ENCODE assay signal across 15 cellular contexts in the genomic region with DNA sequence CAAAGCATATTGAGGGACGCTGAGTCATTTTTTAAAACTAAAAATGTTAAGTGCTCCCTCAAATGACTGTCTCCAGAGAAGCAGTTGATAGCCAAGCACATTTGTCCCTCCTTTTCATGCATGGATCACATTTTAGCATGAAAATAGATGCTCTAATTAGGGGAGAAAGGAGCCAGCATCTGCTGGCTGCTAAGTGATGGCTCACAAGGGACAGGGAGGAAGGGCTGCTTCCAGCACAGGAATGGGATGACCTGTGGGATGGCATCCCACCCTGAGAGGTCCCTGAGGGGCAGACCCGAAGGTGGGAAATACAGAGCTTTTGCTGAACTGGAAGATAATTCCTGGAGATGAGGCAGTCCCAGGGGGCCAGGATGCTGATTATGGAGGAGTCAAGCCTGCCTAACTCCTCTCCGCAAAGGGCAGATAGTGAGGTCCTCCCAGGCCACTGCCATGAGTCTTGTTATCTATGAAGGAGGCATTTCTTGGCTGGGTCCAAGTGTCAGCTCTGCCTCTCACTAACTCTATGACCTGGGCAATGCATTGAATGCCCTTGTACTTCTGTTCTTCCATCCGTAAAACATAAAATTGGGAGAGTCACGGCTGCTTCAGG.
"Had no signal": no experiment of that assay in that cellular context is flagged by ENCODE, and none has a peak within 500 bp of the region (broad histone marks: within the 10 kb centered on the region; RNA-seq: fewer than 3 reads in every experiment).

No MANE protein-coding gene starts in this region.

- DNase-seq: activated CD4-positive, alpha-beta memory T cell treated with anti-CD3 and anti-CD28 coated beads, Interleukin-2, amount 10 ng/mL, durations not matched to agents 7 days and 5 days; activated CD8-positive, alpha-beta memory T cell treated with anti-CD3 and anti-CD28 coated beads, Interleukin-2, amount 50 U/mL, for 4 hours; activated naive CD4-positive, alpha-beta T cell treated with anti-CD3 and anti-CD28 coated beads, Interleukin-2, amount 10 ng/mL, durations not matched to agents 7 days and 5 days; colonic mucosa; effector memory CD4-positive, alpha-beta T cell; gastrocnemius medialis; lower lobe of right lung; naive thymus-derived CD4-positive, alpha-beta T cell; right cardiac atrium; SW 1271 had no signal

- ATAC-seq: activated T-helper 17 cell treated with anti-CD3 and anti-CD28 coated beads, Interleukin-2, amount 50 U/mL, for 72 hours; gastrocnemius medialis; lower lobe of right lung; naive thymus-derived CD4-positive, alpha-beta T cell; right cardiac atrium; stimulated activated effector memory CD8-positive, alpha-beta T cell treated with anti-CD3 and anti-CD28 coated beads, Interleukin-12 subunit alpha, Interleukin-12 subunit beta, amount 100 ng/mL, for 72 hours had no signal

- H3K27ac ChIP-seq: colonic mucosa, epithelial cell of prostate, gastrocnemius medialis, lower lobe of right lung, neutrophil, tibial nerve had no signal
